12 cellular contexts compared by ENCODE assay signal in genomic region chr20:21548390-21549035, GRCh38. TPM values are rescaled to one million over a fixed set of nuclear protein-coding genes. Genes with fewer than 3 reads are reported as not detected.
DNase-seq lines count a peak whose midpoint lies in the region; ATAC-seq and TF ChIP-seq lines count a peak whose summit lies in the region.
"Had no signal": no experiment of that assay in that cellular context is flagged by ENCODE, and none has a peak within 500 bp of the region (broad histone marks: within the 10 kb centered on the region; RNA-seq: fewer than 3 reads in every experiment).

No MANE protein-coding gene starts in this region.

- peak; percentile 93 for ATAC-seq in GM18511 (IDR thresholded peaks at IDR 0.05; ENCODE audit: unreplicated experiment)
- ATAC-seq in HG02763 (IDR thresholded peaks at IDR 0.05; ENCODE audit: unreplicated experiment), result peak; percentile 76
- peak; percentile 22 for ATAC-seq in memory B cell (ENCODE audit: low read depth)
- ATAC-seq in GM18502 (IDR thresholded peaks at IDR 0.05; ENCODE audit: poor library complexity, unreplicated experiment), result no peak
- ATAC-seq: left cardiac atrium had no signal

- peaks cover 5% of the 10 kb centered on the region for H3K27me3 Mint-ChIP-seq in memory B cell

- H3K9me3 Mint-ChIP-seq in memory B cell, result peaks cover 5% of the 10 kb centered on the region

- TF ChIP-seq CTCF in ascending aorta (IDR thresholded peaks at IDR 0.05), result no peak

- H3K27ac ChIP-seq in ascending aorta, result no peak overlapping the region
- H3K27ac ChIP-seq: vagina had no signal

- DNase-seq in T-helper 2 cell, result peak in 3 of 5 experiments; percentile 32 to 92 (median 48)
- no peak for DNase-seq in memory B cell (ENCODE audit: low spot score in 2 of 2)
- DNase-seq in NCI-H82 treated with DMSO at 0.1 percent for 48 hours (lab: John Stamatoyannopoulos, UW; ENCODE audit: unreplicated experiment), result no peak
- no peak for DNase-seq in ascending aorta (ENCODE audit: low spot score in 2 of 2)
- no peak for DNase-seq in DMS53 treated with DMSO at 0.1 percent for 48 hours (lab: John Stamatoyannopoulos, UW; ENCODE audit: unreplicated experiment)
- DNase-seq: erythroblast, left cardiac atrium had no signal

- H3K36me3 Mint-ChIP-seq in memory B cell, result no peaks in the 10 kb centered on the region

- H3K36me3 ChIP-seq in ascending aorta, result no peaks in the 10 kb centered on the region
- H3K36me3 ChIP-seq: vagina had no signal

- H3K4me3 Mint-ChIP-seq in memory B cell, result no peak overlapping the region

- H3K9me3 ChIP-seq in ascending aorta, result no peaks in the 10 kb centered on the region
- H3K9me3 ChIP-seq: vagina had no signal

- no peaks in the 10 kb centered on the region for H3K4me1 Mint-ChIP-seq in memory B cell

- H3K27ac Mint-ChIP-seq in memory B cell, result no peak overlapping the region

- H3K27me3 ChIP-seq in ascending aorta, result no peaks in the 10 kb centered on the region
- H3K27me3 ChIP-seq: vagina had no signal

- no peak overlapping the region for H3K4me3 ChIP-seq in ascending aorta
- H3K4me3 ChIP-seq: skin epidermis, vagina had no signal

- intact Hi-C loops in ascending aorta (cut with DNase I), result no loop called here

- no peaks in the 10 kb centered on the region for H3K4me1 ChIP-seq in ascending aorta
- H3K4me1 ChIP-seq: vagina had no signal

RNA-seq across cellular contexts. Expression of gene NKX2-2, which starts 34.6 kb away (rescaled TPM):
- total RNA-seq in ascending aorta, result not detected
- total RNA-seq: left cardiac atrium, vagina had no signal

Comparison
In these comparisons a context has a peak if more than half of its experiments do, and no peak if none do; other contexts are left out.
1. DNase-seq: peak in T-helper 2 cell (3 of 5); none in memory B cell (0 of 2), NCI-H82 treated with DMSO at 0.1 percent for 48 hours (single experiment), ascending aorta (0 of 2) and DMS53 treated with DMSO at 0.1 percent for 48 hours (single experiment).